Comparison of ENCODE assay signal across 8 cellular contexts in genomic region chr3:107235923-107236315, GRCh38.
DNase-seq lines count a peak whose midpoint lies in the region; ATAC-seq, FAIRE-seq and TF ChIP-seq lines count a peak whose summit lies in the region.

No MANE protein-coding gene starts in this region.

- peak; percentile 94 for FAIRE-seq in TTC549 (lab: Jason Lieb, UNC)

- DNase-seq in AML-193 (lab: John Stamatoyannopoulos, UW) (peak; percentile 78 to 82), NCI-H2107 (lab: John Stamatoyannopoulos, UW) (peak; percentile 65), dedifferentiated amniotic fluid mesenchymal stem cell (ENCODE audit: extremely low spot score) (peak; percentile 89), left lung (no peak)
- peak; percentile 30 for DNase-seq in stimulated activated CD8-positive, alpha-beta memory T cell treated with anti-CD3 and anti-CD28 coated beads, Interleukin-4, amount 100 ng/mL, for 48 hours

- H3K36me3 ChIP-seq in left lung: no peaks in the 10 kb centered on the region

- H3K27me3 ChIP-seq in left lung: no peaks in the 10 kb centered on the region

- H3K9me3 ChIP-seq in left lung: no peaks in the 10 kb centered on the region

- H3K27ac ChIP-seq in left lung: peak overlapping the region in 1 of 2 donors; percentile 68

- ATAC-seq in GM18508 (IDR thresholded peaks at IDR 0.05; ENCODE audit: insufficient read depth, unreplicated experiment): peak; percentile 69
- ATAC-seq in HG03045 (IDR thresholded peaks at IDR 0.05; ENCODE audit: unreplicated experiment): peak; percentile 57
- ATAC-seq in left lung: peak; percentile 92

- peaks cover 0 to 9% of the 10 kb centered on the region in 2 donors for H3K4me1 ChIP-seq in left lung

- H3K4me3 ChIP-seq in left lung: peak overlapping the region; percentile 23 to 33

- peak; percentile 68 to 87 for TF ChIP-seq CTCF in left lung (IDR thresholded peaks at IDR 0.05)

- intact Hi-C loops in left lung (cut with DNase I): loop anchor here in 1 of 2 donors (10.0 kb wide), 1 partner anchor 1239 kb away; no protein-coding TSS in a partner anchor

Comparison
In these comparisons a context has a peak if more than half of its experiments do, and no peak if none do; other contexts are left out.
1. DNase-seq: peak in AML-193 (2 of 2), NCI-H2107 (single experiment), dedifferentiated amniotic fluid mesenchymal stem cell (single experiment) and stimulated activated CD8-positive, alpha-beta memory T cell treated with anti-CD3 and anti-CD28 coated beads, Interleukin-4, amount 100 ng/mL, for 48 hours (single experiment); none in left lung (0 of 2).
2. Peak in every context shown above with its lines, with median percentiles within 50 percentile points of each other: ATAC-seq.